In the genomic region with DNA sequence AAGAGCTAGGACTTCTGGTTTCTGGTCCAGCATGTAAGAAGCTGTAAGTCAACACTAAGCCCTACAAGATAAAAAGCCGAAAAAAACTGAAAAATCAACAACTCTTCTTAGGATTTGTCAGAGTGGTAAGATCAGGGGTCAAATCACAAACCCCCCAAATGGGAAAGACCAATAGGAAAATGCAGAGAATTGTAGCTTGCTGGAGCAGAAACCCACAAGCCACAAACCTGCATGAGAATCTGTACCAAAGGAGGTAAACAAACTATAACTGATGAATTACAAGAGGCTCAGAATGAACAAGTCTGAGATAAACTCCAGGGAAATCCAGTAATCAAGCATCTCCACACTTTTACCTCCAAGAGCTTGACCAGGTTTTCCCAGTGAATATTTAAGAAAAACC, we compare ENCODE assay signal across 10 cellular contexts. TPM values are rescaled to one million over a fixed set of nuclear protein-coding genes. Genes with fewer than 3 reads are reported as not detected.
DNase-seq lines count a peak whose midpoint lies in the region; ATAC-seq and TF ChIP-seq lines count a peak whose summit lies in the region.
"Had no signal": no experiment of that assay in that cellular context is flagged by ENCODE, and none has a peak within 500 bp of the region (broad histone marks: within the 10 kb centered on the region; RNA-seq: fewer than 3 reads in every experiment).

No MANE protein-coding gene starts in this region.

- H3K36me3 ChIP-seq in CD4-positive, alpha-beta memory T cell (ENCODE audit: insufficient read depth, low read length) = no peaks in the 10 kb centered on the region
- peaks cover 23% of the 10 kb centered on the region for H3K36me3 ChIP-seq in OCI-LY1 (ENCODE audit: insufficient read depth, low read length)

- TF ChIP-seq CTCF in OCI-LY1 (IDR thresholded peaks at IDR 0.05; ENCODE audit: low read length) = no peak

- no peaks in the 10 kb centered on the region for H3K9me2 ChIP-seq in OCI-LY1 (ENCODE audit: low read depth, low read length)

- peak overlapping the region; percentile 23; the same call in 1 of the 2 replicates for H3K4me2 ChIP-seq in OCI-LY1 (ENCODE audit: low read length)

- intact Hi-C loops in CD4-positive, alpha-beta memory T cell (cut with micrococcal nuclease) = loop anchor here (2.0 kb wide), 1 partner anchor 35 kb away; a partner anchor contains a TSS

- peaks cover 65 to 91% (median 76%) of the 10 kb centered on the region in 4 donors for H3K4me1 Mint-ChIP-seq in CD4-positive, alpha-beta memory T cell

- peaks cover 22 to 26% of the 10 kb centered on the region in 2 donors for H3K36me3 Mint-ChIP-seq in CD4-positive, alpha-beta memory T cell

- POLR2A ChIA-PET in CD4-positive, alpha-beta memory T cell (lab: Charles Lee; ENCODE audit: partially characterized antibody) = interaction anchor here (0.9 to 2.3 kb wide), 3 partner anchors 11 to 38 kb away, joined by 3 to 16 read pairs (median 13); a partner anchor contains a TSS

- H4K20me1 ChIP-seq in OCI-LY1 (ENCODE audit: insufficient read depth, low read length) = no peaks in the 10 kb centered on the region

- no peaks in the 10 kb centered on the region for H3F3A ChIP-seq in OCI-LY1 (ENCODE audit: insufficient read depth, low read length)

- H2AFZ ChIP-seq in OCI-LY1 (ENCODE audit: low read length) = no peak overlapping the region

- H3K4me3 Mint-ChIP-seq in CD4-positive, alpha-beta memory T cell = peak overlapping the region in 7 of 8 donors; percentile 30 to 82 (median 66)

- H3K27ac Mint-ChIP-seq in CD4-positive, alpha-beta memory T cell = peak overlapping the region; percentile 70 to 92 (median 86)

- CTCF ChIA-PET in CD4-positive, alpha-beta memory T cell (lab: Charles Lee; ENCODE audit: partially characterized antibody) = interaction anchor here (0.6 to 2.3 kb wide), 6 partner anchors 9 to 49 kb away, joined by 3 to 6 read pairs (median 4); no protein-coding TSS in a partner anchor

- no peak overlapping the region for H3K4me3 ChIP-seq in CD4-positive, alpha-beta memory T cell (ENCODE audit: low read length in 2 of 2)
- no peak overlapping the region for H3K4me3 ChIP-seq in OCI-LY1 (ENCODE audit: low read depth, low read length, poor library complexity, severe bottlenecking)

- peak; percentile 40 for ATAC-seq in GM18907 (IDR thresholded peaks at IDR 0.05; ENCODE audit: unreplicated experiment)
- ATAC-seq in GM21528 (IDR thresholded peaks at IDR 0.05; ENCODE audit: low FRiP score, unreplicated experiment) = no peak

- peak overlapping the region; percentile 31 for H3K27ac ChIP-seq in CD4-positive, alpha-beta memory T cell (ENCODE audit: low read depth, low read length)
- H3K27ac ChIP-seq in OCI-LY1 (ENCODE audit: low read depth, low read length, poor library complexity, severe bottlenecking) = peak overlapping the region; percentile 46

- H3K79me2 ChIP-seq in OCI-LY1 (ENCODE audit: insufficient read depth, low read length) = peaks cover 92% of the 10 kb centered on the region

- H3K9ac ChIP-seq in OCI-LY1 (ENCODE audit: low read length) = no peak overlapping the region

- DNase-seq in CD4-positive, alpha-beta memory T cell = peak in 4 of 5 donors; percentile 4 to 16 (median 8)
- DNase-seq in glomerular visceral epithelial cell (ENCODE audit: extremely low spot score) (peak; percentile 40), D341Med (ENCODE audit: low spot score) (no peak), COR-L47 (lab: John Stamatoyannopoulos, UW) (no peak), iPS-NIHi7 (ENCODE audit: extremely low spot score) (no peak)
- DNase-seq: NCI-H446; stimulated activated CD4-positive, alpha-beta T cell treated with anti-CD3 and anti-CD28 coated beads, Interleukin-4, amount 100 ng/mL, for 4 hours had no signal

- H3K9me3 ChIP-seq in CD4-positive, alpha-beta memory T cell (ENCODE audit: control insufficient read depth in 1 of 2, low read length in 2 of 2) = no peaks in the 10 kb centered on the region
- H3K9me3 ChIP-seq in OCI-LY1 (ENCODE audit: low read length) = peaks cover 3% of the 10 kb centered on the region; the same call in 1 of the 2 replicates

- no peaks in the 10 kb centered on the region for H3K27me3 Mint-ChIP-seq in CD4-positive, alpha-beta memory T cell

- H3K27me3 ChIP-seq in CD4-positive, alpha-beta memory T cell (ENCODE audit: insufficient read depth, low read length) = no peaks in the 10 kb centered on the region
- H3K27me3 ChIP-seq in OCI-LY1 (ENCODE audit: insufficient read depth, low read length) = no peaks in the 10 kb centered on the region

- H3K9me3 Mint-ChIP-seq in CD4-positive, alpha-beta memory T cell = peaks cover 4 to 25% (median 17%) of the 10 kb centered on the region in 8 donors

- H3K4me1 ChIP-seq in CD4-positive, alpha-beta memory T cell (ENCODE audit: insufficient read depth, low read length) = peaks cover 61% of the 10 kb centered on the region
- H3K4me1 ChIP-seq in OCI-LY1 (ENCODE audit: insufficient read depth, low read length, severe bottlenecking) = peaks cover 41% of the 10 kb centered on the region

RNA-seq across cellular contexts. Expression of a gene that starts 36.0 kb away (rescaled TPM):
- 10 to 100 TPM; 35.0 to 37.5 TPM for total RNA-seq in CD4-positive, alpha-beta memory T cell
- polyA plus RNA-seq in CD4-positive, alpha-beta memory T cell = 1 to 10 TPM in 1 of 2 donors, under 1 TPM in 1; 0.30 to 4.4 TPM

Comparison
In these comparisons a context has a peak if more than half of its experiments do, and no peak if none do; other contexts are left out.
1. DNase-seq: peak in CD4-positive, alpha-beta memory T cell (4 of 5) and glomerular visceral epithelial cell (single experiment); none in D341Med (single experiment), COR-L47 (single experiment) and iPS-NIHi7 (single experiment).